Comparison of ENCODE assay signal across 21 cellular contexts in the genomic region with DNA sequence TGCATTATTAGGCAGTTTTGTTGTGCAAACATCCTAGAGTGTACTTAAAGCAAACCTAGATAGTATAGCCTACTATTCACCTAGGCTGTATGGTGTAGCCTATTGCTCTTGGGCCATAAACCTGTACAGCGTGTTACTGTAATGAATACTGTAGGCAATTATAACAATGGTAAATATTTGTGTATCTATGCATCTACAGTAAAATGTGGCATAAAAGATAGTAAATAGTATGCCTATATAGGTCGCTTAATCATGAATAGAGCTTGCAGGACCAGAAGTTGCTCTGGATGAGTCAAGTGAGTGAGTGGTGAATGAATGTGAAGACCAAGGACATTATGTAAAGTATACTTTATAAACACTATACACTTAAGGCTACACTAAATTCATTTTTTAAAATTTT.
"Had no signal": no experiment of that assay in that cellular context is flagged by ENCODE, and none has a peak within 500 bp of the region (broad histone marks: within the 10 kb centered on the region; RNA-seq: fewer than 3 reads in every experiment).

No MANE protein-coding gene starts in this region.

- DNase-seq: activated CD4-positive, alpha-beta T cell treated with anti-CD3 and anti-CD28 coated beads for 4 hours; activated CD4-positive, alpha-beta T cell treated with anti-CD3 and anti-CD28 coated beads, Interleukin-2, amount 50 U/mL, for 48 hours; activated CD4-positive, CD25-positive, alpha-beta regulatory T cell; activated CD8-positive, alpha-beta memory T cell treated with anti-CD3 and anti-CD28 coated beads, Interleukin-2, amount 50 U/mL, for 48 hours; activated naive CD4-positive, alpha-beta T cell treated with Interleukin-2 at 50 U/mL for 16 hours; activated naive CD8-positive, alpha-beta T cell treated with anti-CD3 and anti-CD28 coated beads, Interleukin-2, amount 10 ng/mL, durations not matched to agents 7 days and 5 days; activated T-cell treated with anti-CD3 and anti-CD28 coated beads, Interleukin-2, amount 50 U/mL, for 4 hours; amygdala; cerebellar nuclear complex; endodermal cell; left lung; naive thymus-derived CD8-positive, alpha-beta T cell; posterior cingulate gyrus; stimulated activated CD4-positive, alpha-beta T cell treated with anti-CD3 and anti-CD28 coated beads, Interleukin-4, amount 100 ng/mL, for 4 hours; stimulated activated naive CD8-positive, alpha-beta T cell treated with anti-CD3 and anti-CD28 coated beads, Interleukin-15, Interleukin-2, amounts not matched to agents 100 U/mL and 50 U/mL, for 24 hours; thyroid gland; upper lobe of right lung had no signal

- H3K4me1 Mint-ChIP-seq: endodermal cell, neural progenitor cell had no signal

- ATAC-seq: activated T-cell treated with anti-CD3 and anti-CD28 coated beads, Interleukin-2, amount 50 U/mL, for 4 hours; left lung; naive thymus-derived CD8-positive, alpha-beta T cell; sciatic nerve; stimulated activated naive CD8-positive, alpha-beta T cell treated with anti-CD3 and anti-CD28 coated beads, Interleukin-15, Interleukin-2, amounts not matched to agents 100 U/mL and 50 U/mL, for 24 hours; upper lobe of right lung had no signal

- H3K4me3 Mint-ChIP-seq: activated naive CD8-positive, alpha-beta T cell treated with anti-CD3 and anti-CD28 coated beads, Interleukin-2, amount 10 ng/mL, durations not matched to agents 7 days and 5 days; activated T-cell treated with anti-CD3 and anti-CD28 coated beads, Interleukin-2, amount 50 U/mL, for 4 hours; endodermal cell; naive thymus-derived CD8-positive, alpha-beta T cell; neural progenitor cell; T-helper 1 cell treated with Interleukin-12 subunit alpha and Interleukin-12 subunit beta and Interleukin-4 antibody, amounts not matched to agents 30 μg/mL and 1 μg/mL, for 36 hours had no signal

- H3K27ac Mint-ChIP-seq: activated naive CD8-positive, alpha-beta T cell treated with anti-CD3 and anti-CD28 coated beads, Interleukin-2, amount 10 ng/mL, durations not matched to agents 7 days and 5 days; activated T-helper 2 cell treated with anti-CD3 and anti-CD28 coated beads, Interferon-gamma antibody, Interleukin-2, Interleukin-4, amounts not matched to agents 10 μg/mL and 5 μg/mL and 100 μg/mL, durations not matched to agents 14 hours and 24 hours and 36 hours; endodermal cell; neural progenitor cell; T-helper 1 cell treated with Interleukin-12 subunit alpha and Interleukin-12 subunit beta and Interleukin-4 antibody, amounts not matched to agents 30 μg/mL and 1 μg/mL, for 36 hours had no signal

- H3K9me3 Mint-ChIP-seq: activated naive CD8-positive, alpha-beta T cell treated with anti-CD3 and anti-CD28 coated beads, Interleukin-2, amount 10 ng/mL, durations not matched to agents 7 days and 5 days; activated T-cell treated with anti-CD3 and anti-CD28 coated beads, Interleukin-2, amount 50 U/mL, for 4 hours; activated T-helper 2 cell treated with anti-CD3 and anti-CD28 coated beads, Interferon-gamma antibody, Interleukin-2, Interleukin-4, amounts not matched to agents 10 μg/mL and 5 μg/mL and 100 μg/mL, durations not matched to agents 14 hours and 24 hours and 36 hours; endodermal cell; naive thymus-derived CD8-positive, alpha-beta T cell; neural progenitor cell; T-helper 1 cell treated with Interleukin-12 subunit alpha and Interleukin-12 subunit beta and Interleukin-4 antibody, amounts not matched to agents 30 μg/mL and 1 μg/mL, for 36 hours had no signal

- H3K27me3 Mint-ChIP-seq: activated naive CD8-positive, alpha-beta T cell treated with anti-CD3 and anti-CD28 coated beads, Interleukin-2, amount 10 ng/mL, durations not matched to agents 7 days and 5 days; naive thymus-derived CD8-positive, alpha-beta T cell had no signal
